10 cellular contexts compared by ENCODE assay signal in the genomic region with DNA sequence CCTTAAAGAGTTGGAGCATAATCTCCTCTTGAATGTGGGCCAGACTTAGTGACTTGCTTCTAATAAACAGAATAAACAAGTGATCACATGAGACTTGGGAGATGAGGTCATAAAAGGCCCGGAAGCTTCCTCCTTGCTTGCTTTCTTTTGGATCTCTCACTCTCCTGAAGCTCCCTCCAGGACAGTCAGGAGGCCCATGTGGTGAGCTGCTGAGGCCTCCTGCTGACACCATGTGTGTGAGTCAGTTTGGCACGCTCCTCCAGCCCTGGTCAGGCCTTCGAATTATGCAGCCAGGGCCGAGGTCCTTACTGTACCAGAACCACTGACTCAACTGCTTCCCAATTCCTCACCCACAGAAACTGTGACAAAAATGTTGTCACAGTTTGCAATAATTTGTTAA. TPM values are rescaled to one million over a fixed set of nuclear protein-coding genes. Genes with fewer than 3 reads are reported as not detected.
A peak's percentile ranks its signal among the peaks of the same experiment; 100 is the strongest.
DNase-seq lines count a peak whose midpoint lies in the region; ATAC-seq and TF ChIP-seq lines count a peak whose summit lies in the region.
"Had no signal": no experiment of that assay in that cellular context is flagged by ENCODE, and none has a peak within 500 bp of the region (broad histone marks: within the 10 kb centered on the region; RNA-seq: fewer than 3 reads in every experiment).

No MANE protein-coding gene starts in this region.

- no peaks in the 10 kb centered on the region for H4K20me1 ChIP-seq in SK-N-SH (ENCODE audit: insufficient read depth)

- H3K79me2 ChIP-seq in SK-N-SH (ENCODE audit: insufficient read depth), result no peaks in the 10 kb centered on the region

- CTCF ChIA-PET in SK-N-SH (lab: Yijun Ruan, JAX), result interaction anchor here (3.7 kb wide), 1 partner anchor 257 kb away, joined by 12 read pairs; no protein-coding TSS in a partner anchor

- WGBS in SK-N-SH (ENCODE audit: low lambda C conversion rate), result 78% methylated on average over 4 of the region's 4 CpGs

- TF ChIP-seq CTCF in SK-N-SH (IDR thresholded peaks at IDR 0.05), result no peak
- no peak for TF ChIP-seq CTCF in fibroblast of the aortic adventitia (IDR thresholded peaks at IDR 0.05; ENCODE audit: insufficient read depth, low read length)

- DNase-seq in Daoy (ENCODE audit: low read depth), result peak; percentile 83
- DNase-seq in SK-N-SH, result no peak
- peak; percentile 95 for DNase-seq in fibroblast of the aortic adventitia (ENCODE audit: low read depth)
- DNase-seq in non-pigmented ciliary epithelial cell (ENCODE audit: low read depth), result peak; percentile 97
- no peak for DNase-seq in GF-D8 (lab: John Stamatoyannopoulos, UW)
- DNase-seq in NCI-H2196 treated with DMSO at 0.1 percent for 48 hours (lab: John Stamatoyannopoulos, UW; ENCODE audit: unreplicated experiment), result no peak
- no peak for DNase-seq in SKM-1 (lab: John Stamatoyannopoulos, UW; ENCODE audit: unreplicated experiment)
- DNase-seq: activated naive CD4-positive, alpha-beta T cell treated with anti-CD3 and anti-CD28 coated beads, Interleukin-2, amount 10 ng/mL, durations not matched to agents 7 days and 5 days; midbrain had no signal

- no peak for ATAC-seq in HG02938 (IDR thresholded peaks at IDR 0.05; ENCODE audit: unreplicated experiment)

- peak overlapping the region in 1 of 2 experiments; percentile 26; a peak in 2 of 4 replicates for H3K27ac ChIP-seq in SK-N-SH (ENCODE audit: low read depth in 2 of 2, low read length in 1 of 2)

- H3K9me2 ChIP-seq in SK-N-SH, result no peaks in the 10 kb centered on the region

- no peak overlapping the region for H2AFZ ChIP-seq in SK-N-SH (ENCODE audit: low read depth)

- peaks cover 79% of the 10 kb centered on the region in 2 experiments for H3K36me3 ChIP-seq in SK-N-SH (replicated peaks in 1 of 2; ENCODE audit: control insufficient read depth in 1 of 2, insufficient read depth in 2 of 2, low read length in 1 of 2)

- peaks cover 9% of the 10 kb centered on the region; the same call in 1 of the 2 replicates for H3K9me3 ChIP-seq in SK-N-SH

- no peaks in the 10 kb centered on the region for H3K27me3 ChIP-seq in SK-N-SH (ENCODE audit: insufficient read depth)

- H3F3A ChIP-seq in SK-N-SH (replicated peaks; ENCODE audit: insufficient read depth), result peaks cover 18% of the 10 kb centered on the region

- no peak for TF ChIP-seq EP300 in SK-N-SH (IDR thresholded peaks at IDR 0.05; ENCODE audit: borderline replicate concordance in 1 of 2, low read depth in 1 of 2, low read length in 1 of 2)

- TF ChIP-seq RAD21 in SK-N-SH (IDR thresholded peaks at IDR 0.05; ENCODE audit: low read length), result no peak

- no peak overlapping the region for H3K4me2 ChIP-seq in SK-N-SH

- H3K4me1 ChIP-seq in SK-N-SH (ENCODE audit: control insufficient read depth in 1 of 2, insufficient read depth in 2 of 2, low read depth in 1 of 2, low read length in 1 of 2), result no peaks in the 10 kb centered on the region

- H3K4me3 ChIP-seq in SK-N-SH (ENCODE audit: low read depth in 2 of 2, low read length in 1 of 2), result no peak overlapping the region
- no peak overlapping the region for H3K4me3 ChIP-seq in fibroblast of the aortic adventitia (ENCODE audit: low read depth, low read length)

- POLR2A ChIA-PET in SK-N-SH (lab: Yijun Ruan, JAX), result no interaction called here

- no peak overlapping the region for H3K9ac ChIP-seq in SK-N-SH

TF ChIP-seq in SK-N-SH, 30 proteins besides CTCF, POLR2A, EP300 and RAD21:
- TF ChIP-seq GATA2 (CRISPR knock-in tag; IDR thresholded peaks at IDR 0.05) (no peak), EZH2phosphoT487 (IDR thresholded peaks at IDR 0.05; ENCODE audit: borderline replicate concordance, low read depth) (no peak), TCF12 (IDR thresholded peaks at IDR 0.05) (peak; percentile 27; the same call in 1 of the 2 replicates), FOSL2 (IDR thresholded peaks at IDR 0.05; ENCODE audit: borderline replicate concordance, low read depth) (peak; percentile 37; the same call in 1 of the 2 replicates), MXI1 (IDR thresholded peaks at IDR 0.05; ENCODE audit: low read depth, low read length) (no peak)
- TF ChIP-seq, protein P1, sequence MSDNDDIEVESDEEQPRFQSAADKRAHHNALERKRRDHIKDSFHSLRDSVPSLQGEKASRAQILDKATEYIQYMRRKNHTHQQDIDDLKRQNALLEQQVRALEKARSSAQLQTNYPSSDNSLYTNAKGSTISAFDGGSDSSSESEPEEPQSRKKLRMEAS (IDR thresholded peaks at IDR 0.05; ENCODE audit: low read depth), result peak; percentile 90
- TF ChIP-seq, protein P2, sequence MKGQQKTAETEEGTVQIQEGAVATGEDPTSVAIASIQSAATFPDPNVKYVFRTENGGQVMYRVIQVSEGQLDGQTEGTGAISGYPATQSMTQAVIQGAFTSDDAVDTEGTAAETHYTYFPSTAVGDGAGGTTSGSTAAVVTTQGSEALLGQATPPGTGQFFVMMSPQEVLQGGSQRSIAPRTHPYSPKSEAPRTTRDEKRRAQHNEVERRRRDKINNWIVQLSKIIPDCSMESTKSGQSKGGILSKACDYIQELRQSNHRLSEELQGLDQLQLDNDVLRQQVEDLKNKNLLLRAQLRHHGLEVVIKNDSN (IDR thresholded peaks at IDR 0.05; ENCODE audit: borderline replicate concordance, low read depth), result 0 out of 2 replicates have a peak, but pooled peaks have one; percentile 16

RNA-seq across cellular contexts. Expression of a gene that starts 53.2 kb away (rescaled TPM):
- 17.0 and 20.7 TPM in 2 replicates for total RNA-seq in Daoy (2014; rRNA removed; shearing (Covaris generic))
- 49.5 and 58.6 TPM in 2 replicates for polyA plus RNA-seq in SK-N-SH (2012; rRNA removed)
- 45.2 and 46.2 TPM in 2 replicates for polyA plus RNA-seq in SK-N-SH (2012; cell fraction: cytosol; rRNA removed)
- polyA plus RNA-seq in SK-N-SH (2012; cell fraction: nucleus; rRNA removed), result 66.3 and 89.2 TPM in 2 replicates
- 42.6 and 68.8 TPM in 2 replicates for total RNA-seq in fibroblast of the aortic adventitia (ENCODE audit: low replicate concordance)

Comparison
In these comparisons a context has a peak if more than half of its experiments do, and no peak if none do; other contexts are left out.
1. DNase-seq: peak in Daoy (single experiment), fibroblast of the aortic adventitia (single experiment) and non-pigmented ciliary epithelial cell (single experiment); none in SK-N-SH (single experiment), GF-D8 (single experiment), NCI-H2196 treated with DMSO at 0.1 percent for 48 hours (single experiment) and SKM-1 (single experiment).